ENCODE assay signal across 8 cellular contexts in the genomic region with DNA sequence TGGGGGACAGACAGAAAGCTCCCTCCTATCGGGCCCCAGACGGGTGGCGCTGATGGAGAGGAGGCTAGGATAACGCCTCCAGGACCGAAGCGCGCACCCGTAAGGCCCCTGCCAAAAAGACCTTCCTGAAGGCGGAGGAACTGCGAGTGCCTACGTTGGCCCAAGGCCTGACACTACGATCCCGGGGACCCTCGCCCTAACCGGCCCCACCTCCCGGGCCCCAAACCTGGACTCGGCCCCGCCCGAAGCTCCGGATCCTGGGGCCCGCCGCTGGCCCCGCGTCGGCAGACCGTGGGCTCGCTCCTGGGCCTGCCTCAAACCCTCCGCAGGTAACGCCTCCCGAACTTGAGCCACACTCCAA. TPM values are rescaled to one million over a fixed set of nuclear protein-coding genes. Genes with fewer than 3 reads are reported as not detected.
DNase-seq lines count a peak whose midpoint lies in the region; ATAC-seq and TF ChIP-seq lines count a peak whose summit lies in the region.
"Not testable (repeated sequence)": the region's sequence is repeated elsewhere in the genome, so short reads cannot be mapped to it uniquely, and the experiment has no call there.

No MANE protein-coding gene starts in this region.

- H3K4me3 ChIP-seq in BLaER1: peak overlapping the region; percentile 81
- peak overlapping the region; percentile 81 for H3K4me3 ChIP-seq in HL-60 (replicated peaks; ENCODE audit: insufficient read depth, low read length)
- H3K4me3 ChIP-seq in SJCRH30: peak overlapping the region; percentile 99
- peak overlapping the region; percentile 55 for H3K4me3 ChIP-seq in iPS-15b (ENCODE audit: low read depth, low read length)

- H3K4me2 ChIP-seq in BLaER1: peak overlapping the region; percentile 77

- H4K20me1 ChIP-seq in BLaER1: not testable (repeated sequence)

- H3K27me3 Mint-ChIP-seq in activated naive CD8-positive, alpha-beta T cell treated with anti-CD3 and anti-CD28 coated beads for 36 hours; effector memory CD8-positive, alpha-beta T cell; naive thymus-derived CD8-positive, alpha-beta T cell; stimulated activated memory B cell treated with anti-CD40 and anti-IgM and Interleukin-4, amounts not matched to agents 10 μg/mL and 1 μg/mL and 100 μg/mL, for 72 hours: not testable (repeated sequence)

- peak overlapping the region; percentile 72 for H3K27ac Mint-ChIP-seq in activated naive CD8-positive, alpha-beta T cell treated with anti-CD3 and anti-CD28 coated beads for 36 hours
- peak overlapping the region; percentile 95 for H3K27ac Mint-ChIP-seq in effector memory CD8-positive, alpha-beta T cell
- H3K27ac Mint-ChIP-seq in naive thymus-derived CD8-positive, alpha-beta T cell: peak overlapping the region; percentile 84 to 99 (median 96)
- peak overlapping the region; percentile 59 for H3K27ac Mint-ChIP-seq in stimulated activated memory B cell treated with anti-CD40 and anti-IgM and Interleukin-4, amounts not matched to agents 10 μg/mL and 1 μg/mL and 100 μg/mL, for 72 hours

- H3K4me3 Mint-ChIP-seq in activated naive CD8-positive, alpha-beta T cell treated with anti-CD3 and anti-CD28 coated beads for 36 hours: peak overlapping the region; percentile 83
- peak overlapping the region; percentile 86 to 88 for H3K4me3 Mint-ChIP-seq in effector memory CD8-positive, alpha-beta T cell
- peak overlapping the region; percentile 87 to 94 (median 89) for H3K4me3 Mint-ChIP-seq in naive thymus-derived CD8-positive, alpha-beta T cell
- H3K4me3 Mint-ChIP-seq in stimulated activated memory B cell treated with anti-CD40 and anti-IgM and Interleukin-4, amounts not matched to agents 10 μg/mL and 1 μg/mL and 100 μg/mL, for 72 hours: peak overlapping the region; percentile 83

- not testable (repeated sequence) for H3K36me3 ChIP-seq in BLaER1; SJCRH30; iPS-15b (ENCODE audit: control insufficient read depth, insufficient read depth, low read length)

- H3K27ac ChIP-seq in BLaER1 (peak overlapping the region; percentile 18; the same call in 1 of the 2 replicates), HL-60 (replicated peaks) (peak overlapping the region; percentile 34), SJCRH30 (peak overlapping the region; percentile 65)

- H3K9ac ChIP-seq in BLaER1: peak overlapping the region; percentile 69
- not testable (repeated sequence) for H3K9ac ChIP-seq in iPS-15b (ENCODE audit: low read depth, low read length)

- not testable (repeated sequence) for H3K27me3 ChIP-seq in BLaER1; HL-60 (ENCODE audit: insufficient read depth, poor library complexity, severe bottlenecking); SJCRH30; iPS-15b (ENCODE audit: control insufficient read depth, insufficient read depth, low read length)

- TF ChIP-seq CTCF in HL-60 (IDR thresholded peaks at IDR 0.05; ENCODE audit: insufficient read depth, low read length): not testable (repeated sequence)

- H3K9me3 Mint-ChIP-seq in activated naive CD8-positive, alpha-beta T cell treated with anti-CD3 and anti-CD28 coated beads for 36 hours; effector memory CD8-positive, alpha-beta T cell; naive thymus-derived CD8-positive, alpha-beta T cell; stimulated activated memory B cell treated with anti-CD40 and anti-IgM and Interleukin-4, amounts not matched to agents 10 μg/mL and 1 μg/mL and 100 μg/mL, for 72 hours: not testable (repeated sequence)

- ATAC-seq in effector memory CD8-positive, alpha-beta T cell (replicated peaks); naive thymus-derived CD8-positive, alpha-beta T cell; stimulated activated memory B cell treated with anti-CD40 and anti-IgM and Interleukin-4, amounts not matched to agents 10 μg/mL and 1 μg/mL and 100 μg/mL, for 72 hours: not testable (repeated sequence)

- H3K4me1 ChIP-seq in BLaER1 (peaks cover 42% of the 10 kb centered on the region), SJCRH30 (peaks cover 19% of the 10 kb centered on the region)
- not testable (repeated sequence) for H3K4me1 ChIP-seq in iPS-15b (ENCODE audit: control insufficient read depth, insufficient read depth, low read length)

- DNase-seq in HL-60 (ENCODE audit: low read depth in 1 of 2, low spot score in 1 of 2) (peak in 1 of 2 experiments; percentile 5), SJCRH30 (peak in 1 of 2 experiments; percentile 56)
- not testable (repeated sequence) for DNase-seq in activated naive CD8-positive, alpha-beta T cell treated with anti-CD3 and anti-CD28 coated beads for 36 hours; effector memory CD8-positive, alpha-beta T cell
- peak in 1 of 10 donors; percentile 6 for DNase-seq in naive thymus-derived CD8-positive, alpha-beta T cell

- peaks cover 34% of the 10 kb centered on the region for H3K4me1 Mint-ChIP-seq in activated naive CD8-positive, alpha-beta T cell treated with anti-CD3 and anti-CD28 coated beads for 36 hours
- peaks cover 7 to 12% of the 10 kb centered on the region in 2 donors for H3K4me1 Mint-ChIP-seq in effector memory CD8-positive, alpha-beta T cell (ENCODE audit: low read depth in 2 of 2)
- H3K4me1 Mint-ChIP-seq in naive thymus-derived CD8-positive, alpha-beta T cell: peaks cover 5 to 17% (median 14%) of the 10 kb centered on the region in 4 donors
- H3K4me1 Mint-ChIP-seq in stimulated activated memory B cell treated with anti-CD40 and anti-IgM and Interleukin-4, amounts not matched to agents 10 μg/mL and 1 μg/mL and 100 μg/mL, for 72 hours: peaks cover 21% of the 10 kb centered on the region

- not testable (repeated sequence) for H3K36me3 Mint-ChIP-seq in activated naive CD8-positive, alpha-beta T cell treated with anti-CD3 and anti-CD28 coated beads for 36 hours; effector memory CD8-positive, alpha-beta T cell (ENCODE audit: insufficient read depth); naive thymus-derived CD8-positive, alpha-beta T cell; stimulated activated memory B cell treated with anti-CD40 and anti-IgM and Interleukin-4, amounts not matched to agents 10 μg/mL and 1 μg/mL and 100 μg/mL, for 72 hours

- not testable (repeated sequence) for H3K9me3 ChIP-seq in BLaER1; SJCRH30 (replicated peaks); iPS-15b (ENCODE audit: control insufficient read depth, insufficient read depth, low read length)

- POLR2A ChIA-PET in naive thymus-derived CD8-positive, alpha-beta T cell (lab: Charles Lee): interaction anchor here (1.0 kb wide), 1 partner anchor 75 kb away, joined by 3 read pairs; no protein-coding TSS in a partner anchor

RNA-seq across cellular contexts. Expression of a gene that starts 53.6 kb away (rescaled TPM):
- total RNA-seq in SJCRH30 (2014; rRNA removed; shearing (Covaris generic)): not detected in 2 replicates
- not detected for total RNA-seq in activated naive CD8-positive, alpha-beta T cell treated with anti-CD3 and anti-CD28 coated beads for 36 hours
- total RNA-seq in naive thymus-derived CD8-positive, alpha-beta T cell: not detected
- polyA plus RNA-seq in naive thymus-derived CD8-positive, alpha-beta T cell: not detected
